ENCODE assay signal across 1 cellular context in the genomic region with DNA sequence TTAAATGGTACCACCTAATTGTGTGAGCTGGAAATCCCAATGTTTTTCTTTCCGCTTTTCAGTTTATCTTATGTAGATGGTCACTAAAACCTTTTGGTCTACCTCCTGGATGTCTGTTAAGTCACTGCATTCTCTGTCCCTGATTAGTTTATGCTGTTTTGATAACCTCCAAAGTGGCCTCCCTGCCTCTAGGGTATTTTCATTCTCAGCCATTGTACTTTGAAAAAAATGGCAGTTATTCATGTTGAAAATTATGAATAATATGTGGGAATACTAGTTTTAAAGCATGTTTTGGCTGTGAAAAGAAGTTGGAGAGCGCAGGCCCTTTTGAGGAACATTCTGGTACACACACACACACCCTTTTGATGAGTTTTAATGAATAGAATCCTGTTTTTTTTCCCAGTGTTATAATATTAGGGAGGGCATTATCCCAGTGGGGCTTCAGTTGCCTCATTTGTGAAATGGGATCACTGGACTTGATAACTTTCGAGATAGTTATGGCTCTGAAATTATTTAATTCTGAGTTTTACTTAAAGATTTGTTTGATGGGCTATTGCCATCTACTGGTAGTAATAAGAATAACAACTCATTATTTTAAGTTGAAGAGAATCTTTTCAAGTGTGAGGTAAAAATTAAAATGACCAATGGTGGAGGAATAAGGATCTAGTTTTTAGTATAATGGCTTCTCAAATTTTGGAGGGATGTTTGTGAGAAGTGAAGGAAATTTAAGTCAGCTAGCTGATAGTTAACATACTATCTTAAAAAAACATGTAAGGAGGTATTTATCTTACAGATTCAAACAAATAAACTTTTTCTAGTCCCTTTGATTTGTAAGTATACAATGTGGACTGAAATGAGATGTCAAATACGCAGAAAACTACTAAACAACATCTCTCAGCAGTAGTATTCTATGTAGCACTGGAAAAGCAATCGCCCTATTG.
TF ChIP-seq lines count a peak whose summit lies in the region.

No MANE protein-coding gene starts in this region.

TF ChIP-seq in HCT116, 20 proteins besides CTCF, POLR2A, EP300 and RAD21 (continued from another document):
- TF ChIP-seq CEBPB (IDR thresholded peaks at IDR 0.05; ENCODE audit: low read depth) = no peak
- TF ChIP-seq JUND (IDR thresholded peaks at IDR 0.05) = no peak
- no peak for TF ChIP-seq SRF (IDR thresholded peaks at IDR 0.05; ENCODE audit: low read depth)
- no peak for TF ChIP-seq EZH2phosphoT487 (IDR thresholded peaks at IDR 0.05; ENCODE audit: borderline replicate concordance)
- no peak for TF ChIP-seq ZFX (IDR thresholded peaks at IDR 0.05)
- TF ChIP-seq YY1 (IDR thresholded peaks at IDR 0.05; ENCODE audit: extremely low read depth, insufficient replicate concordance, low read depth, low read length) = no peak
- TF ChIP-seq TCF7L2 (IDR thresholded peaks at IDR 0.05; ENCODE audit: borderline replicate concordance, extremely low read depth, insufficient read depth, insufficient read length) = no peak
- no peak for TF ChIP-seq EZH2 (IDR thresholded peaks at IDR 0.05)
- TF ChIP-seq, protein P1, sequence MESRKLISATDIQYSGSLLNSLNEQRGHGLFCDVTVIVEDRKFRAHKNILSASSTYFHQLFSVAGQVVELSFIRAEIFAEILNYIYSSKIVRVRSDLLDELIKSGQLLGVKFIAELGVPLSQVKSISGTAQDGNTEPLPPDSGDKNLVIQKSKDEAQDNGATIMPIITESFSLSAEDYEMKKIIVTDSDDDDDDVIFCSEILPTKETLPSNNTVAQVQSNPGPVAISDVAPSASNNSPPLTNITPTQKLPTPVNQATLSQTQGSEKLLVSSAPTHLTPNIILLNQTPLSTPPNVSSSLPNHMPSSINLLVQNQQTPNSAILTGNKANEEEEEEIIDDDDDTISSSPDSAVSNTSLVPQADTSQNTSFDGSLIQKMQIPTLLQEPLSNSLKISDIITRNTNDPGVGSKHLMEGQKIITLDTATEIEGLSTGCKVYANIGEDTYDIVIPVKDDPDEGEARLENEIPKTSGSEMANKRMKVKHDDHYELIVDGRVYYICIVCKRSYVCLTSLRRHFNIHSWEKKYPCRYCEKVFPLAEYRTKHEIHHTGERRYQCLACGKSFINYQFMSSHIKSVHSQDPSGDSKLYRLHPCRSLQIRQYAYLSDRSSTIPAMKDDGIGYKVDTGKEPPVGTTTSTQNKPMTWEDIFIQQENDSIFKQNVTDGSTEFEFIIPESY (IDR thresholded peaks at IDR 0.05; ENCODE audit: extremely low read depth, insufficient replicate concordance, low read length) = no peak
- no peak for TF ChIP-seq SP1 (IDR thresholded peaks at IDR 0.05; ENCODE audit: low read depth)
- TF ChIP-seq CBX3 (IDR thresholded peaks at IDR 0.05; ENCODE audit: low read depth) = no peak
